Comparison of ENCODE assay signal across 12 cellular contexts in the genomic region with DNA sequence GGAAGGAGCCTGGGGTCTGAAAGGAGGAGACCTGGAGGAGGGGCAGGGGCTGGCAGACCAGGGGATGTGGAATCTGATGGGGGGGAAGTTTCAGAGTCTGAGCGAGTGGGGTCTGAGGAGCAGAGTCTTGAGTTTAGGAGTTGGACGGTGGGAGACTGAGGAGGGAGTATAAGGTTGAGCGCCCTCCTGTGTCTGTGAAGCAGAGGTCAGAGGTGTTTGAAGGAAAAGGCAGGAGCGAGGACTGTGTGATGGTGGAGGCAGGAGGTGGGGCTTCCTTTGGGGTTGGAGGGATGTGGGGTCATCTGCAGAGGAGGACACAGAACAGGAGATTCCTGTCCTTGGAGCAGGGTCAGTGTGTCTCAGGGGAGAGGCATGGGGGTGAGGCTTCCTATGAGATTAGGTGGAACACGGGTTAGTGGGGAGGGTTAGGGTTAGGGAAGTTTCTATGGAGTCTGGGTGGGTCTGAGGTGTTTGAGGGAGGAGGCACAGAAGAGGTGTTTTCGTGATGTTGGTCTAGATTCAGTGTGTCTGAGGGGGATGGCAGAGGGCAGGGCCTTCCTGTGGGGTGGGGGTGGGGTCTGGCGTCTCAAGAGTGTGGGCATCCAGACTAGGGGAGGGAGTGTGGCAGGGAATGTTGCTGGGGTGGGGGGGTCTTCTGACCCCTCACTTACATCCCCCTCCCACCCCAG. TPM values are rescaled to one million over a fixed set of nuclear protein-coding genes. Genes with fewer than 3 reads are reported as not detected.
DNase-seq lines count a peak whose midpoint lies in the region; ATAC-seq and TF ChIP-seq lines count a peak whose summit lies in the region.
"Had no signal": no experiment of that assay in that cellular context is flagged by ENCODE, and none has a peak within 500 bp of the region (broad histone marks: within the 10 kb centered on the region; RNA-seq: fewer than 3 reads in every experiment).

No MANE protein-coding gene starts in this region.

- no peak overlapping the region for H3K27ac Mint-ChIP-seq in activated CD8-positive, alpha-beta T cell treated with anti-CD3 and anti-CD28 coated beads for 36 hours

- H3K4me1 ChIP-seq in osteoblast (ENCODE audit: insufficient read depth, low read length) (no peaks in the 10 kb centered on the region), left ventricle myocardium inferior (no peaks in the 10 kb centered on the region)

- no peaks in the 10 kb centered on the region for H4K20me1 ChIP-seq in osteoblast (ENCODE audit: insufficient read depth, low read length)

- H3K27me3 Mint-ChIP-seq in activated CD8-positive, alpha-beta T cell treated with anti-CD3 and anti-CD28 coated beads for 36 hours = peaks cover 11% of the 10 kb centered on the region

- no peaks in the 10 kb centered on the region for H3K9me3 ChIP-seq in osteoblast (ENCODE audit: low read depth, low read length)
- H3K9me3 ChIP-seq in left ventricle myocardium inferior (replicated peaks) = no peaks in the 10 kb centered on the region
- H3K9me3 ChIP-seq: MG63, mucosa of descending colon had no signal

- intact Hi-C loops in activated CD8-positive, alpha-beta T cell treated with anti-CD3 and anti-CD28 coated beads for 36 hours (cut with micrococcal nuclease) = no loop called here
- intact Hi-C loops in left ventricle myocardium inferior (cut with micrococcal nuclease) = no loop called here

- peak; percentile 94 for ATAC-seq in activated CD8-positive, alpha-beta T cell treated with anti-CD3 and anti-CD28 coated beads for 36 hours
- ATAC-seq: mucosa of descending colon had no signal

- H3K27me3 ChIP-seq in osteoblast (ENCODE audit: insufficient read depth, low read length) (no peaks in the 10 kb centered on the region), left ventricle myocardium inferior (ENCODE audit: low read depth) (peaks cover 59% of the 10 kb centered on the region)
- H3K27me3 ChIP-seq: MG63 had no signal

- no peaks in the 10 kb centered on the region for H3K36me3 ChIP-seq in osteoblast (ENCODE audit: insufficient read depth, low read length)
- H3K36me3 ChIP-seq in left ventricle myocardium inferior = no peaks in the 10 kb centered on the region
- H3K36me3 ChIP-seq: MG63 had no signal

- TF ChIP-seq CTCF in activated CD8-positive, alpha-beta T cell treated with anti-CD3 and anti-CD28 coated beads for 36 hours (IDR thresholded peaks at IDR 0.05) = no peak
- no peak for TF ChIP-seq CTCF in osteoblast (IDR thresholded peaks at IDR 0.05; ENCODE audit: extremely low read depth, low read depth, low read length)
- TF ChIP-seq CTCF in left ventricle myocardium inferior (IDR thresholded peaks at IDR 0.05; ENCODE audit: borderline replicate concordance) = no peak

- H2AFZ ChIP-seq in osteoblast (ENCODE audit: low read length) = no peak overlapping the region

- H3K4me2 ChIP-seq in osteoblast (ENCODE audit: insufficient read depth, low read length) = no peak overlapping the region

- H3K36me3 Mint-ChIP-seq in activated CD8-positive, alpha-beta T cell treated with anti-CD3 and anti-CD28 coated beads for 36 hours (ENCODE audit: low read depth) = no peaks in the 10 kb centered on the region

- CTCF ChIA-PET in activated CD8-positive, alpha-beta T cell treated with anti-CD3 and anti-CD28 coated beads for 36 hours (lab: Charles Lee) = interaction anchor here (2.8 kb wide), 1 partner anchor 39 kb away, joined by 12 read pairs; a partner anchor contains a TSS

- H3K27ac ChIP-seq in osteoblast (ENCODE audit: low read depth, low read length) (no peak overlapping the region), left ventricle myocardium inferior (replicated peaks) (no peak overlapping the region)

- no peak overlapping the region for H3K4me3 ChIP-seq in osteoblast (ENCODE audit: insufficient read depth, low read length)
- no peak overlapping the region for H3K4me3 ChIP-seq in left ventricle myocardium inferior
- H3K4me3 ChIP-seq: MG63, mucosa of descending colon had no signal

- no peaks in the 10 kb centered on the region for H3K9me3 Mint-ChIP-seq in activated CD8-positive, alpha-beta T cell treated with anti-CD3 and anti-CD28 coated beads for 36 hours

- DNase-seq in DMS53 (lab: John Stamatoyannopoulos, UW) = peak; percentile 35
- no peak for DNase-seq in DMS53 treated with DMSO at 0.1 percent for 48 hours (lab: John Stamatoyannopoulos, UW; ENCODE audit: unreplicated experiment)
- peak; percentile 43 for DNase-seq in activated CD8-positive, alpha-beta T cell treated with anti-CD3 and anti-CD28 coated beads for 36 hours
- peak; percentile 68 for DNase-seq in osteoblast (ENCODE audit: insufficient read length, low spot score, missing footprints)
- no peak for DNase-seq in NCI-H1417 treated with DMSO at 0.1 percent for 48 hours (lab: John Stamatoyannopoulos, UW)
- no peak for DNase-seq in left ventricle myocardium inferior
- DNase-seq in dermis blood vessel endothelial cell = no peak
- DNase-seq: activated CD8-positive, alpha-beta memory T cell treated with anti-CD3 and anti-CD28 coated beads for 24 hours; MG63; mucosa of descending colon; stimulated activated naive CD4-positive, alpha-beta T cell treated with Interleukin-2 at 50 U/mL for 16 hours had no signal

- no peak for TF ChIP-seq EP300 in Ishikawa (IDR thresholded peaks at IDR 0.05; ENCODE audit: borderline replicate concordance)

- POLR2A ChIA-PET in activated CD8-positive, alpha-beta T cell treated with anti-CD3 and anti-CD28 coated beads for 36 hours (lab: Charles Lee) = no interaction called here

- no peak overlapping the region for H3K4me3 Mint-ChIP-seq in activated CD8-positive, alpha-beta T cell treated with anti-CD3 and anti-CD28 coated beads for 36 hours

- peak; percentile 29; the same call in 1 of the 2 replicates for TF ChIP-seq RAD21 in Ishikawa (IDR thresholded peaks at IDR 0.05; ENCODE audit: low read depth)

- no peaks in the 10 kb centered on the region for H3K4me1 Mint-ChIP-seq in activated CD8-positive, alpha-beta T cell treated with anti-CD3 and anti-CD28 coated beads for 36 hours (ENCODE audit: low read depth)

- H3K79me2 ChIP-seq in osteoblast (ENCODE audit: insufficient read depth, low read length) = no peaks in the 10 kb centered on the region

TF ChIP-seq in Ishikawa, 13 proteins besides CTCF, POLR2A, EP300 and RAD21:
- no peak for TF ChIP-seq TAF1 (IDR thresholded peaks at IDR 0.05; ENCODE audit: low read depth)
- TF ChIP-seq TCF12 (IDR thresholded peaks at IDR 0.05; ENCODE audit: low read depth) = no peak
- no peak for TF ChIP-seq ZBTB7A (IDR thresholded peaks at IDR 0.05; ENCODE audit: low read depth)
- TF ChIP-seq, protein P1, sequence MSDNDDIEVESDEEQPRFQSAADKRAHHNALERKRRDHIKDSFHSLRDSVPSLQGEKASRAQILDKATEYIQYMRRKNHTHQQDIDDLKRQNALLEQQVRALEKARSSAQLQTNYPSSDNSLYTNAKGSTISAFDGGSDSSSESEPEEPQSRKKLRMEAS (IDR thresholded peaks at IDR 0.05) = no peak
- no peak for TF ChIP-seq EGR1 (IDR thresholded peaks at IDR 0.05)
- no peak for TF ChIP-seq NFIC (IDR thresholded peaks at IDR 0.05)
- TF ChIP-seq, protein P2, sequence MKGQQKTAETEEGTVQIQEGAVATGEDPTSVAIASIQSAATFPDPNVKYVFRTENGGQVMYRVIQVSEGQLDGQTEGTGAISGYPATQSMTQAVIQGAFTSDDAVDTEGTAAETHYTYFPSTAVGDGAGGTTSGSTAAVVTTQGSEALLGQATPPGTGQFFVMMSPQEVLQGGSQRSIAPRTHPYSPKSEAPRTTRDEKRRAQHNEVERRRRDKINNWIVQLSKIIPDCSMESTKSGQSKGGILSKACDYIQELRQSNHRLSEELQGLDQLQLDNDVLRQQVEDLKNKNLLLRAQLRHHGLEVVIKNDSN (IDR thresholded peaks at IDR 0.05) = no peak

RNA-seq across cellular contexts. Expression of a gene that starts 8.3 kb away (rescaled TPM):
- 1 to 10 TPM in 1 of 2 experiments, under 1 TPM in 1; 0.63 to 1.2 TPM for total RNA-seq in activated CD8-positive, alpha-beta T cell treated with anti-CD3 and anti-CD28 coated beads for 36 hours
- under 0.01 TPM in 2 replicates for total RNA-seq in osteoblast
- 0.74 TPM for total RNA-seq in left ventricle myocardium inferior
- total RNA-seq in dermis blood vessel endothelial cell = under 0.01 and 0.14 TPM in 2 replicates

RNA-seq across cellular contexts. Expression of a gene that starts 15.8 kb away (rescaled TPM):
- 1 to 10 TPM; 1.4 to 1.8 TPM for total RNA-seq in activated CD8-positive, alpha-beta T cell treated with anti-CD3 and anti-CD28 coated beads for 36 hours
- total RNA-seq in osteoblast (not detected in 2 replicates), left ventricle myocardium inferior (1.5 TPM), dermis blood vessel endothelial cell (not detected in 2 replicates)

RNA-seq across cellular contexts. Expression of a gene that starts 38.9 kb away (rescaled TPM):
- total RNA-seq in activated CD8-positive, alpha-beta T cell treated with anti-CD3 and anti-CD28 coated beads for 36 hours = 10 to 100 TPM; 11.7 to 12.5 TPM
- 12.1 and 14.1 TPM in 2 replicates for total RNA-seq in osteoblast
- total RNA-seq in left ventricle myocardium inferior = 11.5 TPM
- total RNA-seq in dermis blood vessel endothelial cell = 7.3 and 12.3 TPM in 2 replicates

RNA-seq across cellular contexts. Expression of a gene that starts 53.3 kb away (rescaled TPM):
- 1 to 10 TPM in 1 of 2 experiments, under 1 TPM in 1; 0.69 to 1.5 TPM for total RNA-seq in activated CD8-positive, alpha-beta T cell treated with anti-CD3 and anti-CD28 coated beads for 36 hours
- 1.8 and 2.2 TPM in 2 replicates for total RNA-seq in osteoblast
- 0.71 TPM for total RNA-seq in left ventricle myocardium inferior
- total RNA-seq in dermis blood vessel endothelial cell = 0.51 and 1.0 TPM in 2 replicates

RNA-seq across cellular contexts. Expression of a gene that starts 54.0 kb away (rescaled TPM):
- not detected for total RNA-seq in activated CD8-positive, alpha-beta T cell treated with anti-CD3 and anti-CD28 coated beads for 36 hours
- total RNA-seq in osteoblast = 0.29 and 0.36 TPM in 2 replicates
- not detected for total RNA-seq in left ventricle myocardium inferior
- total RNA-seq in dermis blood vessel endothelial cell = 0.23 and 0.34 TPM in 2 replicates

Comparison
In these comparisons a context has a peak if more than half of its experiments do, and no peak if none do; other contexts are left out.
1. DNase-seq: peak in DMS53 (single experiment), activated CD8-positive, alpha-beta T cell treated with anti-CD3 and anti-CD28 coated beads for 36 hours (single experiment) and osteoblast (single experiment); none in DMS53 treated with DMSO at 0.1 percent for 48 hours (single experiment), NCI-H1417 treated with DMSO at 0.1 percent for 48 hours (single experiment), left ventricle myocardium inferior (single experiment) and dermis blood vessel endothelial cell (single experiment).